ENCODE assay signal across 1 cellular context in the genomic region with DNA sequence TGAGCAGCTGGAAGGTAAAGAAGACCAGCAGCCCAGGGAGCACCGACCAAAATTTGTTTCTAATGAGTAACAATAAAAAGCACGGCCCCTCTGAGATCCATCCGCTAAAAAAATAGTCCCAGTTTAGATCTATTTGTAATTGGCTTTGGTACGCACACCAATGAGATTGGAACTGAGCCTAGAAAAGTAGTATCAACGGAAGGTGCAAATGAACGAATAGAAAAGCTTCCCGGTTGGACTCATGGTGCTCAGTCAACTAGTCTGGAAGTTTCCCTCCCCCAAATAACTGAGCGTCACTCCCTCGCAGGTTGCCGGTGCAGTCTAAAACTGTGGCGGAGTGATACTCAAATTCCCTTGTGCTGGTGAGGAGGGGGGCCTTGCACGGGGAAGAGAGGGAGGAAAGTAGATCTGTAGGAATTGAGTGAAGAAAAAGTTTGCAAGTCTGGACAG.
TF ChIP-seq lines count a peak whose summit lies in the region.

Gene COL4A5, plus strand, starts transcription at position 405 of the 450 bp plus-strand sequence. CDS start 288 bp downstream, outside the sequence.

TF ChIP-seq in HEK293, 187 proteins besides CTCF, POLR2A, EP300 and RAD21 (continued from another document and continues in another):
- TF ChIP-seq, protein P1, sequence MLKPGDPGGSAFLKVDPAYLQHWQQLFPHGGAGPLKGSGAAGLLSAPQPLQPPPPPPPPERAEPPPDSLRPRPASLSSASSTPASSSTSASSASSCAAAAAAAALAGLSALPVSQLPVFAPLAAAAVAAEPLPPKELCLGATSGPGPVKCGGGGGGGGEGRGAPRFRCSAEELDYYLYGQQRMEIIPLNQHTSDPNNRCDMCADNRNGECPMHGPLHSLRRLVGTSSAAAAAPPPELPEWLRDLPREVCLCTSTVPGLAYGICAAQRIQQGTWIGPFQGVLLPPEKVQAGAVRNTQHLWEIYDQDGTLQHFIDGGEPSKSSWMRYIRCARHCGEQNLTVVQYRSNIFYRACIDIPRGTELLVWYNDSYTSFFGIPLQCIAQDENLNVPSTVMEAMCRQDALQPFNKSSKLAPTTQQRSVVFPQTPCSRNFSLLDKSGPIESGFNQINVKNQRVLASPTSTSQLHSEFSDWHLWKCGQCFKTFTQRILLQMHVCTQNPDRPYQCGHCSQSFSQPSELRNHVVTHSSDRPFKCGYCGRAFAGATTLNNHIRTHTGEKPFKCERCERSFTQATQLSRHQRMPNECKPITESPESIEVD (tag by site-specific recombination; IDR thresholded peaks at IDR 0.05): no peak; the same call in 1 of the 2 replicates
- TF ChIP-seq EGR2 (tag by site-specific recombination; IDR thresholded peaks at IDR 0.05; ENCODE audit: low read depth): no peak
- no peak for TF ChIP-seq ZNF596 (tag by site-specific recombination; IDR thresholded peaks at IDR 0.05)
- no peak for TF ChIP-seq ZNF549 (tag by site-specific recombination; IDR thresholded peaks at IDR 0.05)
- TF ChIP-seq ZNF514 (tag by site-specific recombination; IDR thresholded peaks at IDR 0.05): no peak
- peak; percentile 88 for TF ChIP-seq ZXDB (tag by site-specific recombination; IDR thresholded peaks at IDR 0.05)
- no peak for TF ChIP-seq ZNF791 (tag by site-specific recombination; IDR thresholded peaks at IDR 0.05)
- TF ChIP-seq, protein P2, sequence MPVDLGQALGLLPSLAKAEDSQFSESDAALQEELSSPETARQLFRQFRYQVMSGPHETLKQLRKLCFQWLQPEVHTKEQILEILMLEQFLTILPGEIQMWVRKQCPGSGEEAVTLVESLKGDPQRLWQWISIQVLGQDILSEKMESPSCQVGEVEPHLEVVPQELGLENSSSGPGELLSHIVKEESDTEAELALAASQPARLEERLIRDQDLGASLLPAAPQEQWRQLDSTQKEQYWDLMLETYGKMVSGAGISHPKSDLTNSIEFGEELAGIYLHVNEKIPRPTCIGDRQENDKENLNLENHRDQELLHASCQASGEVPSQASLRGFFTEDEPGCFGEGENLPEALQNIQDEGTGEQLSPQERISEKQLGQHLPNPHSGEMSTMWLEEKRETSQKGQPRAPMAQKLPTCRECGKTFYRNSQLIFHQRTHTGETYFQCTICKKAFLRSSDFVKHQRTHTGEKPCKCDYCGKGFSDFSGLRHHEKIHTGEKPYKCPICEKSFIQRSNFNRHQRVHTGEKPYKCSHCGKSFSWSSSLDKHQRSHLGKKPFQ (tag by site-specific recombination; IDR thresholded peaks at IDR 0.05): 0 out of 2 replicates have a peak, but pooled peaks have one; percentile 42
- no peak for TF ChIP-seq ZNF776 (tag by site-specific recombination; IDR thresholded peaks at IDR 0.05; ENCODE audit: borderline replicate concordance)
- no peak for TF ChIP-seq ZNF433 (tag by site-specific recombination; IDR thresholded peaks at IDR 0.05; ENCODE audit: low read depth)
- TF ChIP-seq, protein P3, sequence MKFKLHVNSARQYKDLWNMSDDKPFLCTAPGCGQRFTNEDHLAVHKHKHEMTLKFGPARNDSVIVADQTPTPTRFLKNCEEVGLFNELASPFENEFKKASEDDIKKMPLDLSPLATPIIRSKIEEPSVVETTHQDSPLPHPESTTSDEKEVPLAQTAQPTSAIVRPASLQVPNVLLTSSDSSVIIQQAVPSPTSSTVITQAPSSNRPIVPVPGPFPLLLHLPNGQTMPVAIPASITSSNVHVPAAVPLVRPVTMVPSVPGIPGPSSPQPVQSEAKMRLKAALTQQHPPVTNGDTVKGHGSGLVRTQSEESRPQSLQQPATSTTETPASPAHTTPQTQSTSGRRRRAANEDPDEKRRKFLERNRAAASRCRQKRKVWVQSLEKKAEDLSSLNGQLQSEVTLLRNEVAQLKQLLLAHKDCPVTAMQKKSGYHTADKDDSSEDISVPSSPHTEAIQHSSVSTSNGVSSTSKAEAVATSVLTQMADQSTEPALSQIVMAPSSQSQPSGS (tag by site-specific recombination; IDR thresholded peaks at IDR 0.05; ENCODE audit: low read depth): 0 out of 2 replicates have a peak, but pooled peaks have one; percentile 35
- TF ChIP-seq ZNF19 (tag by site-specific recombination; IDR thresholded peaks at IDR 0.05; ENCODE audit: low read depth): no peak
- peak; percentile 91 for TF ChIP-seq PRDM1 (tag by site-specific recombination; IDR thresholded peaks at IDR 0.05)
- no peak for TF ChIP-seq ZNF426 (tag by site-specific recombination; IDR thresholded peaks at IDR 0.05)
- peak; percentile 54; the same call in 1 of the 2 replicates for TF ChIP-seq ZSCAN16 (tag by site-specific recombination; IDR thresholded peaks at IDR 0.05)
- TF ChIP-seq, protein P4, sequence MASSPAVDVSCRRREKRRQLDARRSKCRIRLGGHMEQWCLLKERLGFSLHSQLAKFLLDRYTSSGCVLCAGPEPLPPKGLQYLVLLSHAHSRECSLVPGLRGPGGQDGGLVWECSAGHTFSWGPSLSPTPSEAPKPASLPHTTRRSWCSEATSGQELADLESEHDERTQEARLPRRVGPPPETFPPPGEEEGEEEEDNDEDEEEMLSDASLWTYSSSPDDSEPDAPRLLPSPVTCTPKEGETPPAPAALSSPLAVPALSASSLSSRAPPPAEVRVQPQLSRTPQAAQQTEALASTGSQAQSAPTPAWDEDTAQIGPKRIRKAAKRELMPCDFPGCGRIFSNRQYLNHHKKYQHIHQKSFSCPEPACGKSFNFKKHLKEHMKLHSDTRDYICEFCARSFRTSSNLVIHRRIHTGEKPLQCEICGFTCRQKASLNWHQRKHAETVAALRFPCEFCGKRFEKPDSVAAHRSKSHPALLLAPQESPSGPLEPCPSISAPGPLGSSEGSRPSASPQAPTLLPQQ (tag by site-specific recombination; IDR thresholded peaks at IDR 0.05): peak; percentile 73
- TF ChIP-seq ZBTB26 (tag by site-specific recombination; optimal IDR thresholded peaks at IDR 0.05): peak; percentile 14
- TF ChIP-seq GLI2 (tag by site-specific recombination; IDR thresholded peaks at IDR 0.05; ENCODE audit: borderline replicate concordance, low read depth): no peak
- TF ChIP-seq HOXC10 (CRISPR knock-in tag; IDR thresholded peaks at IDR 0.05): no peak
- no peak for TF ChIP-seq ZNF223 (tag by site-specific recombination; IDR thresholded peaks at IDR 0.05)
- TF ChIP-seq ZNF658 (tag by site-specific recombination; IDR thresholded peaks at IDR 0.05): no peak
- TF ChIP-seq BCL11A (tag by site-specific recombination; IDR thresholded peaks at IDR 0.05; ENCODE audit: low read depth): no peak
- TF ChIP-seq WT1 (tag by site-specific recombination; IDR thresholded peaks at IDR 0.05): no peak
- no peak for TF ChIP-seq ZNF580 (tag by site-specific recombination; IDR thresholded peaks at IDR 0.05)
- TF ChIP-seq ZNF423 (tag by site-specific recombination; IDR thresholded peaks at IDR 0.05): no peak
- no peak for TF ChIP-seq ZBTB6 (tag by site-specific recombination; IDR thresholded peaks at IDR 0.05)
- peak; percentile 67 for TF ChIP-seq ZNF2 (tag by site-specific recombination; IDR thresholded peaks at IDR 0.05)
- no peak for TF ChIP-seq ZNF558 (tag by site-specific recombination; IDR thresholded peaks at IDR 0.05)
- TF ChIP-seq ZNF530 (tag by site-specific recombination; IDR thresholded peaks at IDR 0.05; ENCODE audit: low read depth): no peak
- 0 out of 2 replicates have a peak, but pooled peaks have one; percentile 22 for TF ChIP-seq KLF8 (tag by site-specific recombination; IDR thresholded peaks at IDR 0.05)
- TF ChIP-seq SETDB1 (IDR thresholded peaks at IDR 0.05; ENCODE audit: insufficient read length, low read length): peak; percentile 52
- no peak for TF ChIP-seq ZNF473 (tag by site-specific recombination; IDR thresholded peaks at IDR 0.05)
- no peak for TF ChIP-seq ZNF670 (tag by site-specific recombination; IDR thresholded peaks at IDR 0.05; ENCODE audit: low read depth)
- TF ChIP-seq, protein P5, sequence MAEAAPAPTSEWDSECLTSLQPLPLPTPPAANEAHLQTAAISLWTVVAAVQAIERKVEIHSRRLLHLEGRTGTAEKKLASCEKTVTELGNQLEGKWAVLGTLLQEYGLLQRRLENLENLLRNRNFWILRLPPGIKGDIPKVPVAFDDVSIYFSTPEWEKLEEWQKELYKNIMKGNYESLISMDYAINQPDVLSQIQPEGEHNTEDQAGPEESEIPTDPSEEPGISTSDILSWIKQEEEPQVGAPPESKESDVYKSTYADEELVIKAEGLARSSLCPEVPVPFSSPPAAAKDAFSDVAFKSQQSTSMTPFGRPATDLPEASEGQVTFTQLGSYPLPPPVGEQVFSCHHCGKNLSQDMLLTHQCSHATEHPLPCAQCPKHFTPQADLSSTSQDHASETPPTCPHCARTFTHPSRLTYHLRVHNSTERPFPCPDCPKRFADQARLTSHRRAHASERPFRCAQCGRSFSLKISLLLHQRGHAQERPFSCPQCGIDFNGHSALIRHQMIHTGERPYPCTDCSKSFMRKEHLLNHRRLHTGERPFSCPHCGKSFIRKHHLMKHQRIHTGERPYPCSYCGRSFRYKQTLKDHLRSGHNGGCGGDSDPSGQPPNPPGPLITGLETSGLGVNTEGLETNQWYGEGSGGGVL (tag by site-specific recombination; IDR thresholded peaks at IDR 0.05): peak; percentile 77
- TF ChIP-seq PRDM4 (tag by site-specific recombination; IDR thresholded peaks at IDR 0.05): peak; percentile 80
- TF ChIP-seq, protein P6, sequence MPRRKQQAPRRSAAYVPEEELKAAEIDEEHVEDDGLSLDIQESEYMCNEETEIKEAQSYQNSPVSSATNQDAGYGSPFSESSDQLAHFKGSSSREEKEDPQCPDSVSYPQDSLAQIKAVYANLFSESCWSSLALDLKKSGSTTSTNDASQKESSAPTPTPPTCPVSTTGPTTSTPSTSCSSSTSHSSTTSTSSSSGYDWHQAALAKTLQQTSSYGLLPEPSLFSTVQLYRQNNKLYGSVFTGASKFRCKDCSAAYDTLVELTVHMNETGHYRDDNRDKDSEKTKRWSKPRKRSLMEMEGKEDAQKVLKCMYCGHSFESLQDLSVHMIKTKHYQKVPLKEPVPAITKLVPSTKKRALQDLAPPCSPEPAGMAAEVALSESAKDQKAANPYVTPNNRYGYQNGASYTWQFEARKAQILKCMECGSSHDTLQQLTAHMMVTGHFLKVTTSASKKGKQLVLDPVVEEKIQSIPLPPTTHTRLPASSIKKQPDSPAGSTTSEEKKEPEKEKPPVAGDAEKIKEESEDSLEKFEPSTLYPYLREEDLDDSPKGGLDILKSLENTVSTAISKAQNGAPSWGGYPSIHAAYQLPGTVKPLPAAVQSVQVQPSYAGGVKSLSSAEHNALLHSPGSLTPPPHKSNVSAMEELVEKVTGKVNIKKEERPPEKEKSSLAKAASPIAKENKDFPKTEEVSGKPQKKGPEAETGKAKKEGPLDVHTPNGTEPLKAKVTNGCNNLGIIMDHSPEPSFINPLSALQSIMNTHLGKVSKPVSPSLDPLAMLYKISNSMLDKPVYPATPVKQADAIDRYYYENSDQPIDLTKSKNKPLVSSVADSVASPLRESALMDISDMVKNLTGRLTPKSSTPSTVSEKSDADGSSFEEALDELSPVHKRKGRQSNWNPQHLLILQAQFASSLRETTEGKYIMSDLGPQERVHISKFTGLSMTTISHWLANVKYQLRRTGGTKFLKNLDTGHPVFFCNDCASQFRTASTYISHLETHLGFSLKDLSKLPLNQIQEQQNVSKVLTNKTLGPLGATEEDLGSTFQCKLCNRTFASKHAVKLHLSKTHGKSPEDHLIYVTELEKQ (tag by site-specific recombination; IDR thresholded peaks at IDR 0.05; ENCODE audit: borderline replicate concordance): no peak
- peak; percentile 61; the same call in 1 of the 2 replicates for TF ChIP-seq MZF1 (tag by site-specific recombination; IDR thresholded peaks at IDR 0.05; ENCODE audit: borderline replicate concordance)
- no peak for TF ChIP-seq GLIS1 (tag by site-specific recombination; IDR thresholded peaks at IDR 0.05)
- no peak for TF ChIP-seq RBAK (tag by site-specific recombination; IDR thresholded peaks at IDR 0.05)
- no peak for TF ChIP-seq GLIS2 (tag by site-specific recombination; IDR thresholded peaks at IDR 0.05)
- TF ChIP-seq ZNF704 (tag by site-specific recombination; IDR thresholded peaks at IDR 0.05): no peak
